Comparison of ENCODE assay signal across 11 cellular contexts in genomic region chr9:89690334-89690912, GRCh38.
A peak's percentile ranks its signal among the peaks of the same experiment; 100 is the strongest.
DNase-seq lines count a peak whose midpoint lies in the region; ATAC-seq lines count a peak whose summit lies in the region.
"Had no signal": no experiment of that assay in that cellular context is flagged by ENCODE, and none has a peak within 500 bp of the region (broad histone marks: within the 10 kb centered on the region; RNA-seq: fewer than 3 reads in every experiment).

No MANE protein-coding gene starts in this region.

- no peaks in the 10 kb centered on the region for H3K27me3 Mint-ChIP-seq in activated CD4-positive, alpha-beta T cell treated with anti-CD3 and anti-CD28 coated beads for 36 hours

- intact Hi-C loops in activated CD4-positive, alpha-beta T cell treated with anti-CD3 and anti-CD28 coated beads for 36 hours (cut with DNase I, micrococcal nuclease), result no loop called here

- ATAC-seq in activated CD4-positive, alpha-beta T cell treated with anti-CD3 and anti-CD28 coated beads for 36 hours, result peak; percentile 64
- ATAC-seq in HG02571 (IDR thresholded peaks at IDR 0.05; ENCODE audit: unreplicated experiment) (peak; percentile 91), HG03575 (IDR thresholded peaks at IDR 0.05; ENCODE audit: extremely low read depth, insufficient number of reproducible peaks, low FRiP score, unreplicated experiment) (peak; percentile 83), HG02970 (IDR thresholded peaks at IDR 0.05; ENCODE audit: low FRiP score, unreplicated experiment) (no peak)

- no peaks in the 10 kb centered on the region for H3K36me3 Mint-ChIP-seq in activated CD4-positive, alpha-beta T cell treated with anti-CD3 and anti-CD28 coated beads for 36 hours (ENCODE audit: low read depth)

- POLR2A ChIA-PET in activated CD4-positive, alpha-beta T cell treated with anti-CD3 and anti-CD28 coated beads for 36 hours (lab: Charles Lee), result interaction anchor here (0.6 kb wide), 1 partner anchor 127 kb away, joined by 3 read pairs; no protein-coding TSS in a partner anchor

- DNase-seq in activated CD4-positive, alpha-beta T cell treated with anti-CD3 and anti-CD28 coated beads for 36 hours, result no peak
- DNase-seq in activated CD4-positive, alpha-beta T cell treated with anti-CD3 and anti-CD28 coated beads, Interleukin-2, amount 50 U/mL, for 4 hours, result no peak
- DNase-seq in renal cortical epithelial cell (ENCODE audit: low read depth) (peak; percentile 62), GDM1 (lab: John Stamatoyannopoulos, UW) (no peak), iPS-NIHi11 (ENCODE audit: low spot score) (no peak)
- DNase-seq: GOT3, NCI-H2081 treated with DMSO at 0.1 percent for 48 hours, occipital lobe had no signal

- H3K9me3 Mint-ChIP-seq in activated CD4-positive, alpha-beta T cell treated with anti-CD3 and anti-CD28 coated beads for 36 hours (ENCODE audit: low read depth), result no peaks in the 10 kb centered on the region

- no peak overlapping the region for H3K27ac Mint-ChIP-seq in activated CD4-positive, alpha-beta T cell treated with anti-CD3 and anti-CD28 coated beads for 36 hours

- CTCF ChIA-PET in activated CD4-positive, alpha-beta T cell treated with anti-CD3 and anti-CD28 coated beads for 36 hours (lab: Charles Lee), result interaction anchor here (1.7 kb wide), 1 partner anchor 87 kb away, joined by 5 read pairs; no protein-coding TSS in a partner anchor

- H3K4me1 Mint-ChIP-seq in activated CD4-positive, alpha-beta T cell treated with anti-CD3 and anti-CD28 coated beads for 36 hours, result peaks cover 12% of the 10 kb centered on the region

- H3K4me3 Mint-ChIP-seq in activated CD4-positive, alpha-beta T cell treated with anti-CD3 and anti-CD28 coated beads for 36 hours, result no peak overlapping the region
